8 cellular contexts compared by ENCODE assay signal in the genomic region with DNA sequence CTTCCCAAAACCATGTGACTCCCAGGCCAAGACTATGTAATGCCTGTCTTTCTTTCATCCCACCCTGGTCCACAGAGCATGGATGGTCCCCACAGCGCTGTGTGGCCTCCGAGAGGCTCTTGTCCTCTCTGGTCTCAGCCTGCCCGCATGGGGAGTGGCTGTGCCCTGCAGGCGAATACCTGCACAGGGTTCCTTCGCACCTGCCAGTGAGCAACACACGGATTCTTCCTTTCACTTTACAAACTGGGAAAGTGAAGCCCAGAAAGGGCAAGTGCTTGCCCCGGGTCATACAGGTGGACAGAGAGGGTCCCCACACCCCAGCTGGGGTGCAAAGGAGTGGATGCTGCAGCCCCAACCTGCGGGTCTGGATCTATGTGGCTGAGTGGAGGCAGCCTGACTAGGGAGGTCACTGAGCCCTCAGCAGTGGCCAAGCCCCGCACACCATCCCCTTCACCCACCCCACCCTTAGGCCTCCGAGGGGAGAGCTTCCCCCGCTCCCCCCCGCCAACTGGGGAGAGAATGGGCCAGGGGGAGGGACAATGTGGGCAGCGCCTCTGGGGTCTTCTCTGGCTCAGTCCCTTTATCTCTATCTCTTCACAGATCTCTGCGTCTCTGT. TPM values are rescaled to one million over a fixed set of nuclear protein-coding genes. Genes with fewer than 3 reads are reported as not detected.
DNase-seq lines count a peak whose midpoint lies in the region; ATAC-seq and TF ChIP-seq lines count a peak whose summit lies in the region.

No MANE protein-coding gene starts in this region.

- H3K4me1 Mint-ChIP-seq in CD14-positive monocyte = peaks cover 36% of the 10 kb centered on the region
- H3K4me1 Mint-ChIP-seq in endothelial cell (ENCODE audit: unreplicated experiment) = peaks cover 26% of the 10 kb centered on the region

- no peak for DNase-seq in CD14-positive monocyte (ENCODE audit: low spot score)
- DNase-seq in endothelial cell (ENCODE audit: low spot score) = no peak
- no peak for DNase-seq in Ammon's horn (ENCODE audit: low spot score)
- DNase-seq in NCI-H1417 treated with DMSO at 0.1 percent for 48 hours (lab: John Stamatoyannopoulos, UW) = no peak
- DNase-seq in DMS153 (lab: John Stamatoyannopoulos, UW) = no peak

- H3K79me2 ChIP-seq in OCI-LY3 (ENCODE audit: low read length) = peaks cover 26% of the 10 kb centered on the region
- peaks cover 10% of the 10 kb centered on the region for H3K79me2 ChIP-seq in neural cell (replicated peaks; ENCODE audit: insufficient read depth, low read length)

- peak overlapping the region; percentile 82 for H2AFZ ChIP-seq in OCI-LY3 (ENCODE audit: low read depth, low read length)
- H2AFZ ChIP-seq in neural cell (ENCODE audit: low read depth, low read length) = peak overlapping the region; percentile 89

- H3K27me3 ChIP-seq in OCI-LY3 (ENCODE audit: low read depth, low read length) (no peaks in the 10 kb centered on the region; the same call in 1 of the 2 replicates), neural cell (ENCODE audit: insufficient read depth, low read depth, low read length) (no peaks in the 10 kb centered on the region)

- TF ChIP-seq CTCF in CD14-positive monocyte (IDR thresholded peaks at IDR 0.05) = no peak
- TF ChIP-seq CTCF in OCI-LY3 (IDR thresholded peaks at IDR 0.05; ENCODE audit: low read depth, low read length) = no peak
- TF ChIP-seq CTCF in endothelial cell (IDR thresholded peaks at IDR 0.05; ENCODE audit: unreplicated experiment) = no peak
- no peak for TF ChIP-seq CTCF in neural cell (IDR thresholded peaks at IDR 0.05; ENCODE audit: poor library complexity, severe bottlenecking)

- H3K9me3 ChIP-seq in OCI-LY3 (ENCODE audit: insufficient read depth, low read length) (no peaks in the 10 kb centered on the region), neural cell (ENCODE audit: low read length) (no peaks in the 10 kb centered on the region)

- H3K4me2 ChIP-seq in OCI-LY3 (ENCODE audit: low read length) = peak overlapping the region; percentile 97
- H3K4me2 ChIP-seq in neural cell (ENCODE audit: low read length) = peak overlapping the region; percentile 61

- H3K9me2 ChIP-seq in neural cell (ENCODE audit: insufficient read depth, low read length) = no peaks in the 10 kb centered on the region

- no peaks in the 10 kb centered on the region for H3K36me3 ChIP-seq in OCI-LY3 (replicated peaks; ENCODE audit: low read depth, low read length)
- no peaks in the 10 kb centered on the region for H3K36me3 ChIP-seq in neural cell (ENCODE audit: insufficient read depth, low read length)

- H3K27ac ChIP-seq in OCI-LY3 (ENCODE audit: low read length) (no peak overlapping the region), neural cell (ENCODE audit: low read length) (peak overlapping the region; percentile 79)

- H4K20me1 ChIP-seq in OCI-LY3 (ENCODE audit: insufficient read depth, low read length) = peaks cover 13% of the 10 kb centered on the region; the same call in 1 of the 2 replicates
- no peaks in the 10 kb centered on the region for H4K20me1 ChIP-seq in neural cell (ENCODE audit: insufficient read depth)

- H3K27ac Mint-ChIP-seq in CD14-positive monocyte (peak overlapping the region in 6 of 7 donors; percentile 28 to 97 (median 80)), endothelial cell (ENCODE audit: unreplicated experiment) (no peak overlapping the region)

- no peak for TF ChIP-seq EP300 in neural cell (conservative IDR thresholded peaks at IDR 0.05; ENCODE audit: poor library complexity, severe bottlenecking)

- no peak for ATAC-seq in GM21526 (IDR thresholded peaks at IDR 0.05; ENCODE audit: low FRiP score, unreplicated experiment)

- TF ChIP-seq RAD21 in neural cell (conservative IDR thresholded peaks at IDR 0.05) = no peak

- peaks cover 18% of the 10 kb centered on the region for H3K4me1 ChIP-seq in OCI-LY3 (ENCODE audit: low read length)

- H3F3A ChIP-seq in neural cell (ENCODE audit: insufficient read depth, low read length, poor library complexity, severe bottlenecking) = no peaks in the 10 kb centered on the region

- H3K9me3 Mint-ChIP-seq in CD14-positive monocyte = peaks cover 0 to 2% (median 0%) of the 10 kb centered on the region in 7 donors
- H3K9me3 Mint-ChIP-seq in endothelial cell (ENCODE audit: unreplicated experiment) = no peaks in the 10 kb centered on the region

- H3K27me3 Mint-ChIP-seq in CD14-positive monocyte (ENCODE audit: low read depth in 3 of 3) (peaks cover 0 to 11% (median 4%) of the 10 kb centered on the region in 3 donors), endothelial cell (ENCODE audit: unreplicated experiment) (peaks cover 8% of the 10 kb centered on the region)

- H3K9ac ChIP-seq in OCI-LY3 (ENCODE audit: low read length) (peak overlapping the region; percentile 70), neural cell (ENCODE audit: low read length) (peak overlapping the region; percentile 91)

- peak overlapping the region; percentile 78 for H3K4me3 ChIP-seq in OCI-LY3 (ENCODE audit: low read length)
- peak overlapping the region; percentile 87 for H3K4me3 ChIP-seq in neural cell (ENCODE audit: low read length)

- H3K4me3 Mint-ChIP-seq in CD14-positive monocyte (peak overlapping the region; percentile 86 to 97), endothelial cell (ENCODE audit: unreplicated experiment) (peak overlapping the region; percentile 97)

- intact Hi-C loops in CD14-positive monocyte (cut with micrococcal nuclease) = no loop called here

- H3K36me3 Mint-ChIP-seq in CD14-positive monocyte (peaks cover 11 to 13% of the 10 kb centered on the region in 2 donors), endothelial cell (ENCODE audit: low read depth, unreplicated experiment) (peaks cover 17% of the 10 kb centered on the region)

TF ChIP-seq in neural cell, 6 proteins besides CTCF, POLR2A, EP300 and RAD21:
- no peak for TF ChIP-seq POLR2AphosphoS5 (IDR thresholded peaks at IDR 0.05)
- TF ChIP-seq TAF1 (IDR thresholded peaks at IDR 0.05; ENCODE audit: low read depth) = no peak
- no peak for TF ChIP-seq SMC3 (conservative IDR thresholded peaks at IDR 0.05; ENCODE audit: poor library complexity)
- no peak for TF ChIP-seq MXI1 (conservative IDR thresholded peaks at IDR 0.05; ENCODE audit: poor library complexity, severe bottlenecking)
- TF ChIP-seq EZH2 (IDR thresholded peaks at IDR 0.05; ENCODE audit: borderline replicate concordance, insufficient read depth, low read length, poor library complexity, severe bottlenecking) = no peak
- TF ChIP-seq, protein P1, sequence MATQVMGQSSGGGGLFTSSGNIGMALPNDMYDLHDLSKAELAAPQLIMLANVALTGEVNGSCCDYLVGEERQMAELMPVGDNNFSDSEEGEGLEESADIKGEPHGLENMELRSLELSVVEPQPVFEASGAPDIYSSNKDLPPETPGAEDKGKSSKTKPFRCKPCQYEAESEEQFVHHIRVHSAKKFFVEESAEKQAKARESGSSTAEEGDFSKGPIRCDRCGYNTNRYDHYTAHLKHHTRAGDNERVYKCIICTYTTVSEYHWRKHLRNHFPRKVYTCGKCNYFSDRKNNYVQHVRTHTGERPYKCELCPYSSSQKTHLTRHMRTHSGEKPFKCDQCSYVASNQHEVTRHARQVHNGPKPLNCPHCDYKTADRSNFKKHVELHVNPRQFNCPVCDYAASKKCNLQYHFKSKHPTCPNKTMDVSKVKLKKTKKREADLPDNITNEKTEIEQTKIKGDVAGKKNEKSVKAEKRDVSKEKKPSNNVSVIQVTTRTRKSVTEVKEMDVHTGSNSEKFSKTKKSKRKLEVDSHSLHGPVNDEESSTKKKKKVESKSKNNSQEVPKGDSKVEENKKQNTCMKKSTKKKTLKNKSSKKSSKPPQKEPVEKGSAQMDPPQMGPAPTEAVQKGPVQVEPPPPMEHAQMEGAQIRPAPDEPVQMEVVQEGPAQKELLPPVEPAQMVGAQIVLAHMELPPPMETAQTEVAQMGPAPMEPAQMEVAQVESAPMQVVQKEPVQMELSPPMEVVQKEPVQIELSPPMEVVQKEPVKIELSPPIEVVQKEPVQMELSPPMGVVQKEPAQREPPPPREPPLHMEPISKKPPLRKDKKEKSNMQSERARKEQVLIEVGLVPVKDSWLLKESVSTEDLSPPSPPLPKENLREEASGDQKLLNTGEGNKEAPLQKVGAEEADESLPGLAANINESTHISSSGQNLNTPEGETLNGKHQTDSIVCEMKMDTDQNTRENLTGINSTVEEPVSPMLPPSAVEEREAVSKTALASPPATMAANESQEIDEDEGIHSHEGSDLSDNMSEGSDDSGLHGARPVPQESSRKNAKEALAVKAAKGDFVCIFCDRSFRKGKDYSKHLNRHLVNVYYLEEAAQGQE (IDR thresholded peaks at IDR 0.05; ENCODE audit: borderline replicate concordance) = no peak

RNA-seq across cellular contexts. Expression of a gene that starts 0.7 kb away (rescaled TPM):
- polyA plus RNA-seq in CD14-positive monocyte = under 1 TPM; 0.59 to 0.69 TPM
- total RNA-seq in endothelial cell (ENCODE audit: unreplicated experiment) = 165 TPM
- 11.6 and 23.1 TPM in 2 replicates for polyA plus RNA-seq in neural cell
- 23.8 and 35.8 TPM in 2 replicates for polyA minus RNA-seq in neural cell

RNA-seq across cellular contexts. Expression of a gene that starts 5.1 kb away (rescaled TPM):
- not detected for polyA plus RNA-seq in CD14-positive monocyte
- 5.5 TPM for total RNA-seq in endothelial cell (ENCODE audit: unreplicated experiment)
- polyA plus RNA-seq in neural cell = not detected in 2 replicates
- polyA minus RNA-seq in neural cell = not detected in 2 replicates
